In the genomic region with DNA sequence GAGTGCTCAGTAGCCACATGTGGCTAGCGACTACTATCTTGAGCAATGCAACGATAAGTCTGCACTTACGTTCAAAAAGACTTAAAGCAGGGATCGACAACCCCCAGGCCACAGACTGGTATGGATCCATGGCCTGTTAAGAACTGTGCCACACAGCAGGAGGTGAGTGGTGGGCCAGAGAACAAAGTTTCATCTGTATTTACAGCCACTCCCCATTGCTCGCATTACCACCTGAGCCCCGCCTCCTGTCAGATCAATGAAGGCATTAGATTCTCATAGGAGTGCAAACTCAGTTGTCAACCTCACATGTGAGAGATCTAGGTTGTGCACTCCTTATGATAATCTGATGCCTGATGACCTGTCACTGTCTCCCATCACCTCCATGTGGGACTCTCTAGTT, we compare ENCODE assay signal across 25 cellular contexts.
"Had no signal": no experiment of that assay in that cellular context is flagged by ENCODE, and none has a peak within 500 bp of the region (broad histone marks: within the 10 kb centered on the region; RNA-seq: fewer than 3 reads in every experiment).

No MANE protein-coding gene starts in this region.

- H3K36me3 ChIP-seq: colonic mucosa, esophagus muscularis mucosa, esophagus squamous epithelium, gastrocnemius medialis, gastroesophageal sphincter, heart left ventricle, heart right ventricle had no signal

- H3K9me3 ChIP-seq: colonic mucosa, esophagus muscularis mucosa, esophagus squamous epithelium, gastrocnemius medialis, gastroesophageal sphincter had no signal

- ATAC-seq: effector memory CD8-positive, alpha-beta T cell; esophagus mucosa; foreskin keratinocyte; gastrocnemius medialis; gastroesophageal sphincter; heart left ventricle; heart right ventricle had no signal

- H3K4me1 ChIP-seq: colonic mucosa, esophagus muscularis mucosa, esophagus squamous epithelium, foreskin keratinocyte, gastrocnemius medialis, gastroesophageal sphincter, heart left ventricle, heart right ventricle had no signal

- H3K4me3 ChIP-seq: colonic mucosa, coronary artery, dorsolateral prefrontal cortex, esophagus muscularis mucosa, esophagus squamous epithelium, gastrocnemius medialis, gastroesophageal sphincter, heart left ventricle, heart right ventricle had no signal

- H3K27ac ChIP-seq: colonic mucosa, coronary artery, dorsolateral prefrontal cortex, epithelial cell of prostate, esophagus muscularis mucosa, esophagus squamous epithelium, foreskin keratinocyte, gastrocnemius medialis, gastroesophageal sphincter, heart left ventricle, heart right ventricle had no signal

- DNase-seq: colonic mucosa; cortex of kidney; dermis blood vessel endothelial cell; dorsolateral prefrontal cortex; effector CD4-positive, alpha-beta T cell; effector CD8-positive, alpha-beta T cell; effector memory CD4-positive, alpha-beta T cell; effector memory CD8-positive, alpha-beta T cell; endodermal cell; erythroblast; esophagus squamous epithelium; foreskin fibroblast; foreskin keratinocyte; foreskin melanocyte; gastrocnemius medialis; glutamatergic neuron; head of caudate nucleus; heart left ventricle; heart right ventricle had no signal

- H3K27me3 Mint-ChIP-seq: dendritic cell treated with granulocyte-macrophage colony-stimulating factor and Interleukin-4, amounts not matched to agents 40 ng/mL and 50 ng/mL, for 4 days; effector memory CD8-positive, alpha-beta T cell had no signal

- H3K4me3 Mint-ChIP-seq: dendritic cell treated with granulocyte-macrophage colony-stimulating factor and Interleukin-4, amounts not matched to agents 40 ng/mL and 50 ng/mL, for 4 days; effector memory CD8-positive, alpha-beta T cell; endodermal cell had no signal

- H3K27ac Mint-ChIP-seq: dendritic cell treated with granulocyte-macrophage colony-stimulating factor and Interleukin-4, amounts not matched to agents 40 ng/mL and 50 ng/mL, for 4 days; effector memory CD8-positive, alpha-beta T cell; endodermal cell had no signal

- H3K27me3 ChIP-seq: colonic mucosa, dorsolateral prefrontal cortex, esophagus muscularis mucosa, esophagus squamous epithelium, foreskin keratinocyte, gastrocnemius medialis, gastroesophageal sphincter, heart left ventricle, heart right ventricle had no signal
